8 cellular contexts compared by ENCODE assay signal in genomic region chr20:59030911-59031310, GRCh38. TPM values are rescaled to one million over a fixed set of nuclear protein-coding genes. Genes with fewer than 3 reads are reported as not detected.
DNase-seq lines count a peak whose midpoint lies in the region; ATAC-seq and TF ChIP-seq lines count a peak whose summit lies in the region.

No MANE protein-coding gene starts in this region.

- TF ChIP-seq EP300 in SK-N-SH (IDR thresholded peaks at IDR 0.05; ENCODE audit: borderline replicate concordance in 1 of 2, low read depth in 1 of 2, low read length in 1 of 2), result no peak
- no peak for TF ChIP-seq EP300 in stomach (IDR thresholded peaks at IDR 0.05)

- peaks cover 75% of the 10 kb centered on the region for H3K36me3 Mint-ChIP-seq in activated CD4-positive, alpha-beta memory T cell treated with anti-CD3 and anti-CD28 coated beads, Interleukin-2, amount 10 ng/mL, durations not matched to agents 7 days and 5 days (ENCODE audit: low read depth)

- TF ChIP-seq POLR2A in stomach (IDR thresholded peaks at IDR 0.05), result no peak

- POLR2A ChIA-PET in SK-N-SH (lab: Yijun Ruan, JAX), result interaction anchor here (1.1 to 1.9 kb wide), 3 partner anchors 12 to 38 kb away, joined by 3 to 7 read pairs (median 4); partner anchors contain the start of gene TUBB1
- POLR2A ChIA-PET in activated CD4-positive, alpha-beta memory T cell treated with anti-CD3 and anti-CD28 coated beads, Interleukin-2, amount 10 ng/mL, durations not matched to agents 7 days and 5 days (lab: Charles Lee), result interaction anchor here (0.6 to 4.4 kb wide), 24 partner anchors 11 to 388 kb away, joined by 3 to 80 read pairs (median 10); partner anchors contain the start of genes NELFCD, PRELID3B, STX16 and ZNF831
- POLR2A ChIA-PET in HEK293T (lab: Yijun Ruan, JAX), result interaction anchor here (1.4 to 2.0 kb wide), 6 partner anchors 21 to 141 kb away, joined by 3 to 10 read pairs (median 6); partner anchors contain the start of gene NELFCD

- H3K79me2 ChIP-seq in SK-N-SH (ENCODE audit: insufficient read depth), result peaks cover 66% of the 10 kb centered on the region

- TF ChIP-seq CTCF in SK-N-SH (IDR thresholded peaks at IDR 0.05) (no peak), stomach (IDR thresholded peaks at IDR 0.05) (no peak)

- H3K9me3 ChIP-seq in SK-N-SH, result no peaks in the 10 kb centered on the region
- H3K9me3 ChIP-seq in iPS-20b (ENCODE audit: insufficient read depth, low read depth, low read length), result no peaks in the 10 kb centered on the region
- H3K9me3 ChIP-seq in stomach, result no peaks in the 10 kb centered on the region

- peaks cover 52 to 74% of the 10 kb centered on the region in 2 experiments for H3K36me3 ChIP-seq in SK-N-SH (replicated peaks in 1 of 2; ENCODE audit: control insufficient read depth in 1 of 2, insufficient read depth in 2 of 2, low read length in 1 of 2)
- H3K36me3 ChIP-seq in iPS-20b (ENCODE audit: insufficient read depth, low read depth, low read length), result peaks cover 70% of the 10 kb centered on the region
- H3K36me3 ChIP-seq in stomach, result peaks cover 22 to 66% (median 58%) of the 10 kb centered on the region in 4 donors

- H3K27ac ChIP-seq in SK-N-SH (ENCODE audit: low read depth in 2 of 2, low read length in 1 of 2), result no peak overlapping the region; a peak in 1 of 4 replicates
- no peak overlapping the region for H3K27ac ChIP-seq in iPS-20b (ENCODE audit: low read length)
- H3K27ac ChIP-seq in stomach, result peak overlapping the region in 2 of 5 donors; percentile 93 to 94

- peak overlapping the region; percentile 92 for H3K4me2 ChIP-seq in SK-N-SH

- H3K9ac ChIP-seq in SK-N-SH (peak overlapping the region; percentile 91; the same call in 1 of the 2 replicates), iPS-20b (ENCODE audit: low read depth, low read length) (peak overlapping the region; percentile 92; the same call in 1 of the 2 replicates)

- 71% methylated on average over 2 of the region's 2 CpGs for WGBS in SK-N-SH (ENCODE audit: low lambda C conversion rate)
- WGBS in stomach, 5 donors, result 50 to 58% (median 54%) methylated on average over 2 of the region's 2 CpGs

- H2AFZ ChIP-seq in SK-N-SH (ENCODE audit: low read depth), result no peak overlapping the region

- no peaks in the 10 kb centered on the region for H3K9me3 Mint-ChIP-seq in activated CD4-positive, alpha-beta memory T cell treated with anti-CD3 and anti-CD28 coated beads, Interleukin-2, amount 10 ng/mL, durations not matched to agents 7 days and 5 days

- H3K4me1 Mint-ChIP-seq in activated CD4-positive, alpha-beta memory T cell treated with anti-CD3 and anti-CD28 coated beads, Interleukin-2, amount 10 ng/mL, durations not matched to agents 7 days and 5 days, result peaks cover 70% of the 10 kb centered on the region

- H4K20me1 ChIP-seq in SK-N-SH (ENCODE audit: insufficient read depth), result peaks cover 31% of the 10 kb centered on the region

- intact Hi-C loops in stomach (cut with DNase I; ENCODE audit: low total_unique reads), result no loop called here

- H3K27me3 ChIP-seq in SK-N-SH (ENCODE audit: insufficient read depth), result no peaks in the 10 kb centered on the region
- H3K27me3 ChIP-seq in iPS-20b (ENCODE audit: insufficient read depth, low read length), result peaks cover 61% of the 10 kb centered on the region
- no peaks in the 10 kb centered on the region for H3K27me3 ChIP-seq in stomach

- no peaks in the 10 kb centered on the region for H3K9me2 ChIP-seq in SK-N-SH

- ATAC-seq in SK-N-SH treated with all-trans-retinoic acid at 6 μM for 48 hours (no peak), GM18907 (IDR thresholded peaks at IDR 0.05; ENCODE audit: unreplicated experiment) (no peak)

- peaks cover 23% of the 10 kb centered on the region for H3F3A ChIP-seq in SK-N-SH (replicated peaks; ENCODE audit: insufficient read depth)

- TF ChIP-seq RAD21 in SK-N-SH (IDR thresholded peaks at IDR 0.05; ENCODE audit: low read length), result no peak

- peak overlapping the region; percentile 84 for H3K27ac Mint-ChIP-seq in activated CD4-positive, alpha-beta memory T cell treated with anti-CD3 and anti-CD28 coated beads, Interleukin-2, amount 10 ng/mL, durations not matched to agents 7 days and 5 days

- peak overlapping the region; percentile 88 for H3K4me3 Mint-ChIP-seq in activated CD4-positive, alpha-beta memory T cell treated with anti-CD3 and anti-CD28 coated beads, Interleukin-2, amount 10 ng/mL, durations not matched to agents 7 days and 5 days

- H3K4me1 ChIP-seq in SK-N-SH (ENCODE audit: control insufficient read depth in 1 of 2, insufficient read depth in 2 of 2, low read depth in 1 of 2, low read length in 1 of 2) (peaks cover 30 to 45% of the 10 kb centered on the region in 2 experiments; a peak in 3 of 4 replicates), iPS-20b (ENCODE audit: insufficient read depth, low read length) (peaks cover 8% of the 10 kb centered on the region), stomach (peaks cover 32 to 64% (median 53%) of the 10 kb centered on the region in 4 donors)

- CTCF ChIA-PET in SK-N-SH (lab: Yijun Ruan, JAX), result interaction anchor here (0.9 to 3.8 kb wide), 3 partner anchors 161 to 425 kb away, joined by 3 to 17 read pairs (median 6); no protein-coding TSS in a partner anchor
- CTCF ChIA-PET in activated CD4-positive, alpha-beta memory T cell treated with anti-CD3 and anti-CD28 coated beads, Interleukin-2, amount 10 ng/mL, durations not matched to agents 7 days and 5 days (lab: Charles Lee), result interaction anchor here (0.9 to 1.9 kb wide), 2 partner anchors 11 kb away, joined by 3 to 21 read pairs; partner anchors contain the start of gene PRELID3B
- CTCF ChIA-PET in HEK293T (lab: Yijun Ruan, JAX), result no interaction called here

- H3K4me3 ChIP-seq in SK-N-SH (ENCODE audit: low read depth in 2 of 2, low read length in 1 of 2) (peak overlapping the region; percentile 78 to 91), iPS-20b (ENCODE audit: low read length) (peak overlapping the region; percentile 83), stomach (peak overlapping the region; percentile 78 to 85 (median 82))

- DNase-seq in SK-N-SH (no peak), stomach (no peak), HEK293T (ENCODE audit: extremely low spot score) (no peak), RPMI8226 (no peak)
- DNase-seq in activated CD4-positive, alpha-beta memory T cell treated with anti-CD3 and anti-CD28 coated beads, Interleukin-2, amount 10 ng/mL, durations not matched to agents 7 days and 5 days, result no peak

- H3K27me3 Mint-ChIP-seq in activated CD4-positive, alpha-beta memory T cell treated with anti-CD3 and anti-CD28 coated beads, Interleukin-2, amount 10 ng/mL, durations not matched to agents 7 days and 5 days, result no peaks in the 10 kb centered on the region

TF ChIP-seq in SK-N-SH, 30 proteins besides CTCF, POLR2A, EP300 and RAD21 (continues in another document):
- TF ChIP-seq MEF2A (IDR thresholded peaks at IDR 0.05; ENCODE audit: borderline replicate concordance, low read depth), result no peak
- no peak for TF ChIP-seq SIN3A (IDR thresholded peaks at IDR 0.05; ENCODE audit: borderline replicate concordance, low read depth, low read length)
- TF ChIP-seq RCOR1 (IDR thresholded peaks at IDR 0.05; ENCODE audit: low read length), result no peak

TF ChIP-seq in SK-N-SH treated with all-trans-retinoic acid at 6 μM for 48 hours, 23 proteins besides CTCF, POLR2A, EP300 and RAD21 (continues in another document):
- TF ChIP-seq ZFP30 (CRISPR knock-in tag; IDR thresholded peaks at IDR 0.05) (no peak), SNAI2 (CRISPR knock-in tag; IDR thresholded peaks at IDR 0.05) (no peak)

TF ChIP-seq in HEK293T, 16 proteins besides CTCF, POLR2A, EP300 and RAD21 (continues in another document):
- TF ChIP-seq ELF4 (IDR thresholded peaks at IDR 0.05), result no peak
- no peak for TF ChIP-seq FOXM1 (IDR thresholded peaks at IDR 0.05; ENCODE audit: borderline replicate concordance)
- no peak for TF ChIP-seq BHLHE40 (IDR thresholded peaks at IDR 0.05; ENCODE audit: borderline replicate concordance)
- TF ChIP-seq L3MBTL2 (conservative IDR thresholded peaks at IDR 0.05), result no peak
- no peak for TF ChIP-seq LEF1 (IDR thresholded peaks at IDR 0.05; ENCODE audit: borderline replicate concordance)

RNA-seq across cellular contexts. Expression of gene ATP5F1E, which starts 1.2 kb away (rescaled TPM):
- 48.0 and 60.8 TPM in 2 replicates for polyA plus RNA-seq in SK-N-SH (2012; rRNA removed)
- polyA plus RNA-seq in SK-N-SH (2012; cell fraction: cytosol; rRNA removed), result 80.3 and 119 TPM in 2 replicates
- 15.0 and 17.5 TPM in 2 replicates for polyA plus RNA-seq in SK-N-SH (2012; cell fraction: nucleus; rRNA removed)
- 10 to 100 TPM; 80.4 to 82.1 TPM for total RNA-seq in activated CD4-positive, alpha-beta memory T cell treated with anti-CD3 and anti-CD28 coated beads, Interleukin-2, amount 10 ng/mL, durations not matched to agents 7 days and 5 days
- 100 to 1,000 TPM in 1 of 5 donors, 10 to 100 TPM in 4; 20.4 to 101 (median 27.4) TPM for total RNA-seq in stomach
- 10 to 100 TPM; 56.4 to 78.5 (median 71.5) TPM for polyA plus RNA-seq in stomach

RNA-seq across cellular contexts. Expression of gene PRELID3B, which starts 11.7 kb away (rescaled TPM):
- polyA plus RNA-seq in SK-N-SH (2012; rRNA removed) (20.9 and 27.4 TPM in 2 replicates), stomach (10 to 100 TPM; 20.0 to 65.8 (median 31.3) TPM)
- polyA plus RNA-seq in SK-N-SH (2012; cell fraction: cytosol; rRNA removed), result 38.1 and 58.8 TPM in 2 replicates
- 6.0 and 10.8 TPM in 2 replicates for polyA plus RNA-seq in SK-N-SH (2012; cell fraction: nucleus; rRNA removed)
- 10 to 100 TPM; 88.6 to 88.7 TPM for total RNA-seq in activated CD4-positive, alpha-beta memory T cell treated with anti-CD3 and anti-CD28 coated beads, Interleukin-2, amount 10 ng/mL, durations not matched to agents 7 days and 5 days
- 100 to 1,000 TPM in 1 of 5 donors, 10 to 100 TPM in 4; 35.7 to 322 (median 72.7) TPM for total RNA-seq in stomach

RNA-seq across cellular contexts. Expression of gene TUBB1, which starts 11.7 kb away (rescaled TPM):
- polyA plus RNA-seq in SK-N-SH (2012; rRNA removed) (0.02 TPM in 1 of 2 replicates, not detected in the other), stomach (under 1 TPM in 2 of 3 donors, not detected in 1; 0.03 to 0.12 TPM)
- not detected in 2 replicates for polyA plus RNA-seq in SK-N-SH (2012; cell fraction: cytosol; rRNA removed)
- polyA plus RNA-seq in SK-N-SH (2012; cell fraction: nucleus; rRNA removed), result 0.01 TPM in 1 of 2 replicates, not detected in the other
- not detected for total RNA-seq in activated CD4-positive, alpha-beta memory T cell treated with anti-CD3 and anti-CD28 coated beads, Interleukin-2, amount 10 ng/mL, durations not matched to agents 7 days and 5 days
- under 1 TPM in 1 of 5 donors, not detected in 4; 0.55 TPM for total RNA-seq in stomach

RNA-seq across cellular contexts. Expression of gene CTSZ, which starts 23.9 kb away (rescaled TPM):
- polyA plus RNA-seq in SK-N-SH (2012; rRNA removed) (0.03 and 0.05 TPM in 2 replicates), stomach (10 to 100 TPM; 41.7 to 59.1 (median 55.5) TPM)
- polyA plus RNA-seq in SK-N-SH (2012; cell fraction: cytosol; rRNA removed), result 0.03 and 0.09 TPM in 2 replicates
- polyA plus RNA-seq in SK-N-SH (2012; cell fraction: nucleus; rRNA removed), result not detected in 2 replicates
- total RNA-seq in activated CD4-positive, alpha-beta memory T cell treated with anti-CD3 and anti-CD28 coated beads, Interleukin-2, amount 10 ng/mL, durations not matched to agents 7 days and 5 days, result 10 to 100 TPM; 45.0 to 49.0 TPM
- total RNA-seq in stomach, result 100 to 1,000 TPM in 1 of 5 donors, 10 to 100 TPM in 4; 35.3 to 134 (median 56.9) TPM

RNA-seq across cellular contexts. Expression of gene NELFCD, which starts 49.9 kb away (rescaled TPM):
- polyA plus RNA-seq in SK-N-SH (2012; rRNA removed), result 90.0 and 94.8 TPM in 2 replicates
- 73.2 and 84.8 TPM in 2 replicates for polyA plus RNA-seq in SK-N-SH (2012; cell fraction: cytosol; rRNA removed)
- polyA plus RNA-seq in SK-N-SH (2012; cell fraction: nucleus; rRNA removed), result 233 and 267 TPM in 2 replicates
- total RNA-seq in activated CD4-positive, alpha-beta memory T cell treated with anti-CD3 and anti-CD28 coated beads, Interleukin-2, amount 10 ng/mL, durations not matched to agents 7 days and 5 days, result 10 to 100 TPM; 63.3 to 69.0 TPM
- 10 to 100 TPM; 20.9 to 59.5 (median 41.1) TPM for total RNA-seq in stomach
- 10 to 100 TPM; 34.7 to 47.5 (median 41.4) TPM for polyA plus RNA-seq in stomach
